Comparison of ENCODE assay signal across 12 cellular contexts in genomic region chr5:102554728-102555127, GRCh38. TPM values are rescaled to one million over a fixed set of nuclear protein-coding genes. Genes with fewer than 3 reads are reported as not detected.
DNase-seq lines count a peak whose midpoint lies in the region; ATAC-seq, FAIRE-seq and TF ChIP-seq lines count a peak whose summit lies in the region.
"Had no signal": no experiment of that assay in that cellular context is flagged by ENCODE, and none has a peak within 500 bp of the region (broad histone marks: within the 10 kb centered on the region; RNA-seq: fewer than 3 reads in every experiment).

No MANE protein-coding gene starts in this region.

- H4K20me1 ChIP-seq in GM12878 (ENCODE audit: control insufficient read depth, insufficient read depth) = no peaks in the 10 kb centered on the region

- TF ChIP-seq POLR2A in heart left ventricle (IDR thresholded peaks at IDR 0.05) (no peak), NB4 (IDR thresholded peaks at IDR 0.05; ENCODE audit: extremely low read depth, insufficient read length) (no peak), GM12878 (IDR thresholded peaks at IDR 0.05; ENCODE audit: low read depth, low read length) (no peak), gastrocnemius medialis (IDR thresholded peaks at IDR 0.05) (no peak)

- 89 to 98% (median 94%) methylated on average over 1 of the region's 1 CpG for WGBS in heart left ventricle, 4 donors
- WGBS in GM12878 (ENCODE audit: insufficient coverage, insufficient replicate concordance, low lambda C conversion rate, missing lambda C conversion rate) = 0% methylated on average over 1 of the region's 1 CpG

- H3K9me3 ChIP-seq in heart left ventricle = peaks cover 0 to 8% (median 0%) of the 10 kb centered on the region in 12 donors
- H3K9me3 ChIP-seq in GM12878 (replicated peaks; ENCODE audit: control insufficient read depth, insufficient read depth, low read length) = no peaks in the 10 kb centered on the region
- H3K9me3 ChIP-seq in gastrocnemius medialis = no peaks in the 10 kb centered on the region

- H3K36me3 ChIP-seq in heart left ventricle (no peaks in the 10 kb centered on the region), GM12878 (ENCODE audit: control insufficient read depth in 2 of 2, insufficient read depth in 2 of 2, low read length in 1 of 2) (no peaks in the 10 kb centered on the region), gastrocnemius medialis (no peaks in the 10 kb centered on the region)

- no peak for FAIRE-seq in GM12878 (lab: Jason Lieb, UNC)
- FAIRE-seq: keratinocyte had no signal

- no peaks in the 10 kb centered on the region for H3K79me2 ChIP-seq in GM12878 (ENCODE audit: control insufficient read depth, insufficient read depth, low read length)

- H3K27me3 Mint-ChIP-seq in stimulated activated naive B cell treated with anti-CD40 and anti-IgM and Interleukin-4, amounts not matched to agents 10 μg/mL and 1 μg/mL and 100 μg/mL, for 72 hours = no peaks in the 10 kb centered on the region
- H3K27me3 Mint-ChIP-seq in activated T-helper 2 cell treated with anti-CD3 and anti-CD28 coated beads, Interferon-gamma antibody, Interleukin-2, Interleukin-4, amounts not matched to agents 10 μg/mL and 5 μg/mL and 100 μg/mL, durations not matched to agents 14 hours and 24 hours and 36 hours (ENCODE audit: low read depth) = peaks cover 1% of the 10 kb centered on the region

- H3K4me3 Mint-ChIP-seq in stimulated activated naive B cell treated with anti-CD40 and anti-IgM and Interleukin-4, amounts not matched to agents 10 μg/mL and 1 μg/mL and 100 μg/mL, for 72 hours = no peak overlapping the region
- H3K4me3 Mint-ChIP-seq in activated T-helper 2 cell treated with anti-CD3 and anti-CD28 coated beads, Interferon-gamma antibody, Interleukin-2, Interleukin-4, amounts not matched to agents 10 μg/mL and 5 μg/mL and 100 μg/mL, durations not matched to agents 14 hours and 24 hours and 36 hours (ENCODE audit: low read depth) = no peak overlapping the region
- H3K4me3 Mint-ChIP-seq: activated T-cell treated with anti-CD3 and anti-CD28 coated beads, Interleukin-2, amount 50 U/mL, for 4 hours; CD4-positive, alpha-beta memory T cell had no signal

- no peak overlapping the region for H3K4me3 ChIP-seq in heart left ventricle
- no peak overlapping the region for H3K4me3 ChIP-seq in NB4 (ENCODE audit: low read depth, low read length)
- H3K4me3 ChIP-seq in GM12878 = no peak overlapping the region
- no peak overlapping the region for H3K4me3 ChIP-seq in gastrocnemius medialis

- TF ChIP-seq CTCF in heart left ventricle (IDR thresholded peaks at IDR 0.05) (peak in 11 of 12 donors; percentile 6 to 51 (median 24)), NB4 (IDR thresholded peaks at IDR 0.05; ENCODE audit: low read depth, low read length) (no peak), GM12878 (IDR thresholded peaks at IDR 0.05 in 2 of 3, conservative IDR thresholded peaks at IDR 0.05 in 1 of 3; ENCODE audit: control insufficient read depth in 2 of 3, extremely low read depth in 1 of 3, insufficient read depth in 1 of 3, low read depth in 3 of 3, low read length in 3 of 3) (peak in 1 of 3 experiments; percentile 35; a peak in 1 of 6 replicates), gastrocnemius medialis (IDR thresholded peaks at IDR 0.05 in 4 of 5, conservative IDR thresholded peaks at IDR 0.05 in 1 of 5) (peak in 1 of 5 experiments; percentile 12)

- no peak overlapping the region for H3K9ac ChIP-seq in GM12878 (ENCODE audit: control insufficient read depth, insufficient read depth, low read length)

- RAD21 ChIA-PET in GM12878 (lab: Charles Lee; ENCODE audit: unreplicated experiment) = no interaction called here

- no peak overlapping the region for H3K4me2 ChIP-seq in GM12878 (ENCODE audit: control insufficient read depth, insufficient read depth)

- peaks cover 3 to 4% of the 10 kb centered on the region in 2 donors for H3K9me3 Mint-ChIP-seq in stimulated activated naive B cell treated with anti-CD40 and anti-IgM and Interleukin-4, amounts not matched to agents 10 μg/mL and 1 μg/mL and 100 μg/mL, for 72 hours
- H3K9me3 Mint-ChIP-seq in activated T-helper 2 cell treated with anti-CD3 and anti-CD28 coated beads, Interferon-gamma antibody, Interleukin-2, Interleukin-4, amounts not matched to agents 10 μg/mL and 5 μg/mL and 100 μg/mL, durations not matched to agents 14 hours and 24 hours and 36 hours = no peaks in the 10 kb centered on the region

- TF ChIP-seq EP300 in GM12878 (IDR thresholded peaks at IDR 0.05; ENCODE audit: borderline replicate concordance in 1 of 2, control insufficient read depth in 1 of 2, low read depth in 2 of 2, low read length in 2 of 2) = no peak

- DNase-seq in heart left ventricle = no peak
- DNase-seq in left cardiac atrium = no peak
- peak; percentile 24 for DNase-seq in NB4 (ENCODE audit: low read depth)
- DNase-seq in GM12878 (ENCODE audit: low read depth, low spot score) = no peak
- DNase-seq in stimulated activated naive B cell treated with anti-CD40 and anti-IgM and Interleukin-4, amounts not matched to agents 10 μg/mL and 1 μg/mL and 100 μg/mL, for 72 hours = no peak
- no peak for DNase-seq in gastrocnemius medialis
- no peak for DNase-seq in dermis blood vessel endothelial cell
- DNase-seq in activated T-helper 2 cell treated with anti-CD3 and anti-CD28 coated beads, Interferon-gamma antibody, Interleukin-2, Interleukin-4, amounts not matched to agents 10 μg/mL and 5 μg/mL and 100 μg/mL, durations not matched to agents 14 hours and 24 hours and 36 hours (ENCODE audit: low spot score) = no peak
- DNase-seq: activated T-cell treated with anti-CD3 and anti-CD28 coated beads, Interleukin-2, amount 50 U/mL, for 4 hours; CD4-positive, alpha-beta memory T cell had no signal

- no peak overlapping the region for H3K27ac Mint-ChIP-seq in stimulated activated naive B cell treated with anti-CD40 and anti-IgM and Interleukin-4, amounts not matched to agents 10 μg/mL and 1 μg/mL and 100 μg/mL, for 72 hours
- H3K27ac Mint-ChIP-seq in activated T-helper 2 cell treated with anti-CD3 and anti-CD28 coated beads, Interferon-gamma antibody, Interleukin-2, Interleukin-4, amounts not matched to agents 10 μg/mL and 5 μg/mL and 100 μg/mL, durations not matched to agents 14 hours and 24 hours and 36 hours = no peak overlapping the region
- H3K27ac Mint-ChIP-seq: CD4-positive, alpha-beta memory T cell had no signal

- TF ChIP-seq RAD21 in GM12878 (IDR thresholded peaks at IDR 0.05; ENCODE audit: insufficient read depth, low read depth, low read length) = 0 out of 2 replicates have a peak, but pooled peaks have one; percentile 16

- SMC1A ChIA-PET in GM12878 (lab: Charles Lee; ENCODE audit: uncharacterized antibody, unreplicated experiment) = no interaction called here

- no TSS peak for BruUV-seq in GM12878 (replicated peaks; lab: Mats Ljungman, UMichigan)

- ATAC-seq in heart left ventricle = no peak
- ATAC-seq in left cardiac atrium = no peak
- peak; percentile 59; the same call in 2 of the 3 replicates for ATAC-seq in GM12878
- peak; percentile 39 to 58 for ATAC-seq in stimulated activated naive B cell treated with anti-CD40 and anti-IgM and Interleukin-4, amounts not matched to agents 10 μg/mL and 1 μg/mL and 100 μg/mL, for 72 hours (replicated peaks)
- ATAC-seq in gastrocnemius medialis = no peak
- ATAC-seq: activated T-cell treated with anti-CD3 and anti-CD28 coated beads, Interleukin-2, amount 50 U/mL, for 4 hours had no signal

- intact Hi-C loops in heart left ventricle (cut with DNase I) (no loop called here), left cardiac atrium (cut with DNase I) (no loop called here), GM12878 (cut with micrococcal nuclease; ENCODE audit: unreplicated experiment) (no loop called here), gastrocnemius medialis (cut with DNase I; ENCODE audit: low total_unique reads) (no loop called here)
- intact Hi-C loops in activated T-helper 2 cell treated with anti-CD3 and anti-CD28 coated beads, Interferon-gamma antibody, Interleukin-2, Interleukin-4, amounts not matched to agents 10 μg/mL and 5 μg/mL and 100 μg/mL, durations not matched to agents 14 hours and 24 hours and 36 hours (cut with micrococcal nuclease) = no loop called here

- no peaks in the 10 kb centered on the region for H3K36me3 Mint-ChIP-seq in stimulated activated naive B cell treated with anti-CD40 and anti-IgM and Interleukin-4, amounts not matched to agents 10 μg/mL and 1 μg/mL and 100 μg/mL, for 72 hours
- no peaks in the 10 kb centered on the region for H3K36me3 Mint-ChIP-seq in activated T-helper 2 cell treated with anti-CD3 and anti-CD28 coated beads, Interferon-gamma antibody, Interleukin-2, Interleukin-4, amounts not matched to agents 10 μg/mL and 5 μg/mL and 100 μg/mL, durations not matched to agents 14 hours and 24 hours and 36 hours (ENCODE audit: low read depth)
- H3K36me3 Mint-ChIP-seq: CD4-positive, alpha-beta memory T cell had no signal

- in situ Hi-C loops in GM12878 (cut with MboI) (no loop called here), gastrocnemius medialis (cut with MboI; ENCODE audit: low sequenced_read_pairs in 4 of 4) (no loop called here)

- H2AFZ ChIP-seq in GM12878 (ENCODE audit: control insufficient read depth, low read depth, low read length) = no peak overlapping the region

- no peaks in the 10 kb centered on the region for H3K4me1 Mint-ChIP-seq in stimulated activated naive B cell treated with anti-CD40 and anti-IgM and Interleukin-4, amounts not matched to agents 10 μg/mL and 1 μg/mL and 100 μg/mL, for 72 hours
- H3K4me1 Mint-ChIP-seq in activated T-helper 2 cell treated with anti-CD3 and anti-CD28 coated beads, Interferon-gamma antibody, Interleukin-2, Interleukin-4, amounts not matched to agents 10 μg/mL and 5 μg/mL and 100 μg/mL, durations not matched to agents 14 hours and 24 hours and 36 hours (ENCODE audit: low read depth) = no peaks in the 10 kb centered on the region
- H3K4me1 Mint-ChIP-seq: CD4-positive, alpha-beta memory T cell had no signal

- CTCF ChIA-PET in GM12878 (lab: Yijun Ruan, JAX) = interaction anchor here (1.4 to 1.7 kb wide), 3 partner anchors 8 to 16 kb away, joined by 4 to 5 read pairs (median 4); no protein-coding TSS in a partner anchor

- H3K27ac ChIP-seq in heart left ventricle (no peak overlapping the region), GM12878 (ENCODE audit: control insufficient read depth, insufficient read depth) (no peak overlapping the region), gastrocnemius medialis (no peak overlapping the region)

- POLR2A ChIA-PET in GM12878 (lab: Charles Lee) = no interaction called here

- no peaks in the 10 kb centered on the region for H3K27me3 ChIP-seq in heart left ventricle
- H3K27me3 ChIP-seq in GM12878 (replicated peaks in 1 of 2; ENCODE audit: control insufficient read depth in 2 of 2, insufficient read depth in 2 of 2, low read length in 1 of 2) = no peaks in the 10 kb centered on the region
- H3K27me3 ChIP-seq in gastrocnemius medialis = no peaks in the 10 kb centered on the region

- H3K4me1 ChIP-seq in heart left ventricle = no peaks in the 10 kb centered on the region
- no peaks in the 10 kb centered on the region for H3K4me1 ChIP-seq in GM12878 (ENCODE audit: control insufficient read depth, insufficient read depth, low read length)
- no peaks in the 10 kb centered on the region for H3K4me1 ChIP-seq in gastrocnemius medialis

RNA-seq across cellular contexts. Expression of gene SLCO6A1, which starts 55.9 kb away (rescaled TPM):
- not detected for total RNA-seq in heart left ventricle
- not detected for polyA plus RNA-seq in heart left ventricle
- total RNA-seq in left cardiac atrium = not detected
- total RNA-seq in GM12878 (2013; cell fraction: nucleolus; rRNA removed) = not detected in 2 replicates
- not detected in 2 replicates for total RNA-seq in GM12878 (2014; rRNA removed)
- not detected in 2 replicates for total RNA-seq in GM12878 (2014; rRNA removed; fragmentation: Illumina TruSeq; extraction: Trizol)
- not detected in 2 replicates for total RNA-seq in GM12878 (2021)
- not detected for polyA plus RNA-seq in GM12878 (2011; ENCODE audit: low read depth)
- polyA plus RNA-seq in GM12878 (2011; rRNA removed) = not detected in 2 replicates
- not detected in 2 replicates for polyA plus RNA-seq in GM12878 (2011; cell fraction: cytosol; rRNA removed)
- polyA plus RNA-seq in GM12878 (2011; cell fraction: nucleus; rRNA removed) = not detected in 2 replicates
- polyA plus RNA-seq in GM12878 (2012) = not detected in 2 replicates
- polyA plus RNA-seq in GM12878 (2014; fragmentation: Illumina TruSeq; extraction: Trizol) = not detected in 2 replicates
- polyA plus RNA-seq in GM12878 (2014; fragmentation: Nextera tagmentation; extraction: Ambion mirVana) = not detected
- polyA plus RNA-seq in GM12878 (2014; rRNA removed) = not detected in 2 replicates
- polyA plus RNA-seq in GM12878 (2016; fragmentation: Nextera tagmentation; extraction: Ambion mirVana) = not detected
- polyA minus RNA-seq in GM12878 (2011; rRNA and poly(A)+ RNA removed) = not detected in 2 replicates
- not detected in 2 replicates for polyA minus RNA-seq in GM12878 (2011; cell fraction: cytosol; rRNA and poly(A)+ RNA removed)
- not detected in 2 replicates for polyA minus RNA-seq in GM12878 (2011; cell fraction: nucleus; rRNA and poly(A)+ RNA removed)
- total RNA-seq in gastrocnemius medialis = not detected
- total RNA-seq in dermis blood vessel endothelial cell = not detected in 2 replicates
- not detected in 2 replicates for total RNA-seq in activated T-helper 2 cell treated with anti-CD3 and anti-CD28 coated beads, Interferon-gamma antibody, Interleukin-2, Interleukin-4, amounts not matched to agents 10 μg/mL and 5 μg/mL and 100 μg/mL, durations not matched to agents 14 hours and 24 hours and 36 hours
- total RNA-seq: activated T-cell treated with anti-CD3 and anti-CD28 coated beads, Interleukin-2, amount 50 U/mL, for 4 hours; CD4-positive, alpha-beta memory T cell; ureter had no signal
- polyA plus RNA-seq: CD4-positive, alpha-beta memory T cell; keratinocyte had no signal

Comparison
In these comparisons a context has a peak if more than half of its experiments do, and no peak if none do; other contexts are left out.
1. ATAC-seq: peak in GM12878 (single experiment) and stimulated activated naive B cell treated with anti-CD40 and anti-IgM and Interleukin-4, amounts not matched to agents 10 μg/mL and 1 μg/mL and 100 μg/mL, for 72 hours (2 of 2); none in heart left ventricle (0 of 4), left cardiac atrium (0 of 2) and gastrocnemius medialis (0 of 2).